Comparison of ENCODE assay signal across 1 cellular context in the genomic region with DNA sequence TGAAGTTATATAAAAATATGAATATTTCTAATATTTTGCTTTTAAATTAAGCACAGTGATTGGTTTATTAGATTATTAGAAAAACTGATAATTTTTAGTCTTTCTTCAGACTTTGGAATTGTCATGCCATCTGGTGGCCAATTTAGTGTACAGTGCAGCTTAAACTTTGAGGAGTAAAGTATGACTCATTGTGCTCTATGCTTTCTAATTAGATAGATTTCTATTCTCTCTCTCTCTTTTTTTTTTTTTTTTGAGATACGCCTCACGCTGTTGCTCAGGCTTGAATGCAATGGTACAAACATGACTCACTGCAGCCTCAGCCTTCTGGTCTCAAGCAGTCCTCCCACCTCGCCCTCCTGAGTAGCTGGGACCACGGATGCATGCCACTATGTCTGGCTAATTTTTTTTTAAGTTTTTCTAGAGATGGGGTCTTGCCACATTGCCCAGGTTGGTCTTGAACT.
TF ChIP-seq lines count a peak whose summit lies in the region.

No MANE protein-coding gene starts in this region.

TF ChIP-seq in endothelial cell of umbilical vein, 7 proteins besides CTCF, POLR2A, EP300 and RAD21:
- TF ChIP-seq POLR2AphosphoS5 (IDR thresholded peaks at IDR 0.05; ENCODE audit: insufficient read depth, low read depth, low read length) (no peak), EZH2 (IDR thresholded peaks at IDR 0.05; ENCODE audit: borderline replicate concordance, low read depth, low read length, severe bottlenecking) (no peak), FOS (IDR thresholded peaks at IDR 0.05; ENCODE audit: borderline replicate concordance, insufficient read depth, low read length) (peak; percentile 97), JUN (IDR thresholded peaks at IDR 0.05; ENCODE audit: borderline replicate concordance, insufficient read depth, insufficient read length, low read depth) (peak; percentile 90), GATA2 (IDR thresholded peaks at IDR 0.05; ENCODE audit: insufficient read depth, insufficient read length, low read depth, low read length) (no peak)
- TF ChIP-seq, protein P1, sequence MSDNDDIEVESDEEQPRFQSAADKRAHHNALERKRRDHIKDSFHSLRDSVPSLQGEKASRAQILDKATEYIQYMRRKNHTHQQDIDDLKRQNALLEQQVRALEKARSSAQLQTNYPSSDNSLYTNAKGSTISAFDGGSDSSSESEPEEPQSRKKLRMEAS (IDR thresholded peaks at IDR 0.05; ENCODE audit: insufficient read depth, insufficient read length), result no peak
TF ChIP-seq in endothelial cell of umbilical vein: peak in this region for 2.
